In genomic region chr13:19726611-19727010, GRCh38 we compare ENCODE assay signal across 1 cellular context.
TF ChIP-seq lines count a peak whose summit lies in the region.

No MANE protein-coding gene starts in this region.

TF ChIP-seq in GM12878, 131 proteins besides CTCF, POLR2A, EP300 and RAD21 (continued from another document):
- TF ChIP-seq USF2 (IDR thresholded peaks at IDR 0.05; ENCODE audit: borderline replicate concordance, low read depth, low read length) (no peak), NR2C2 (IDR thresholded peaks at IDR 0.05; ENCODE audit: borderline replicate concordance, control insufficient read depth, insufficient read length, low read depth) (no peak), CREM (IDR thresholded peaks at IDR 0.05; ENCODE audit: low read depth) (no peak), BCL11A (IDR thresholded peaks at IDR 0.05; ENCODE audit: low read depth, low read length) (no peak)
